In the genomic region with DNA sequence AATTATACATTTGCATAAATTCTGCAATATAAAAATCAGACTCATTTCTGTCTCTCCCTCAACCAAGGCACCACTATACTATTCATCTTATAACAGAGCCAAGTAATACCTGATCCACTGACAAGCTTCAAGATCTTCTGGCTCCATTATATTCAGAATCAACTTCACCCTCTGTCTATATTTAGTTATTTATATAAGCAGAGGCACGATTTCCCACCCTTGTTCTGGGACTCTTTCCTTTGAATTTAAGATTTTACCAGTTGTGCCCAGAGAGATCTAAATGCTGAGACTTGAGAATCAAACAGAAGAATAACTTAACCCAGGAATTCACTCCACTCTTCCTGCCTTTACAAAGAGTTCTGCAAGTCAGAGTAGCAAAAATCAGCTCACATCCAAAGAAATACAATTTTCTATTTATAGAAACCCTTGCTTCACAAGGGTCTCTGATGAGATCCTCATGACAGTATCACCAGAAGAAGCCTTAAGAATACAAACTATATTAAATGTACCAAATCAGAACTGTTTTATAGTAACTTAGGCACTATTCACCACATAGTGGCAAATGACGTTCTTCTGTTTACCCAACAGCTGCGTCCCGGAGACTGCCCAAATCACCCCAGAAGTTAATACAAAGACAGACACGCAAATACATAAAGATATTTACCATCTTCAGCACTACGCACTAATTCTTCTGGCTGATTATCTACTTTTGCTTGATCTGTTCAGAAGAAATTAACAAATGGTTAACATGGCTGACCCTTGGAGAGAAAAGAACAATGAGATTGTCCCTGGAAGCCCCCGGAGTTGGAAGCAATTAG, we compare ENCODE assay signal across 11 cellular contexts. TPM values are rescaled to one million over a fixed set of nuclear protein-coding genes. Genes with fewer than 3 reads are reported as not detected.
DNase-seq lines count a peak whose midpoint lies in the region; ATAC-seq and TF ChIP-seq lines count a peak whose summit lies in the region.
"Had no signal": no experiment of that assay in that cellular context is flagged by ENCODE, and none has a peak within 500 bp of the region (broad histone marks: within the 10 kb centered on the region; RNA-seq: fewer than 3 reads in every experiment).

No MANE protein-coding gene starts in this region.

- peak overlapping the region in 1 of 2 experiments; percentile 34 for H3K18ac ChIP-seq in mesenchymal stem cell (ENCODE audit: low read depth in 1 of 2, low read length in 2 of 2)

- TF ChIP-seq POLR2A in suprapubic skin (IDR thresholded peaks at IDR 0.05), result no peak

- TF ChIP-seq CTCF in suprapubic skin (IDR thresholded peaks at IDR 0.05), result no peak

- H2BK12ac ChIP-seq in mesenchymal stem cell (ENCODE audit: low read length in 2 of 2), result no peak overlapping the region

- no peak overlapping the region for H3K27ac Mint-ChIP-seq in naive thymus-derived CD8-positive, alpha-beta T cell
- H3K27ac Mint-ChIP-seq: activated T-helper 1 cell treated with anti-CD3 and anti-CD28 coated beads, Interleukin-12 subunit alpha, Interleukin-12 subunit beta, Interleukin-2, Interleukin-4 antibody, amounts not matched to agents 30 ng/mL and 10 ng/mL and 1 ng/mL, durations not matched to agents 14 hours and 24 hours and 36 hours had no signal

- ATAC-seq in naive thymus-derived CD8-positive, alpha-beta T cell, result no peak

- no peak overlapping the region for H3K14ac ChIP-seq in mesenchymal stem cell (ENCODE audit: low read length in 2 of 2)

- H2BK15ac ChIP-seq in mesenchymal stem cell (ENCODE audit: low read depth, poor library complexity, severe bottlenecking), result no peak overlapping the region

- DNase-seq in NT2/D1 (ENCODE audit: low read depth, low spot score) (no peak), mesenchymal stem cell (no peak), suprapubic skin (ENCODE audit: low spot score in 2 of 2) (no peak), AG08396 (ENCODE audit: low spot score) (no peak)
- no peak for DNase-seq in naive thymus-derived CD8-positive, alpha-beta T cell
- no peak for DNase-seq in NK-92 treated with Interleukin-12 subunit alpha and Interleukin-12 subunit beta, amount 100 ng/mL, for 24 hours (lab: John Stamatoyannopoulos, UW)
- no peak for DNase-seq in stimulated activated CD4-positive, alpha-beta T cell treated with anti-CD3 and anti-CD28 coated beads, Interleukin-2, amount 100 ng/mL, for 48 hours
- DNase-seq: T-helper 2 cell had no signal

- H4K91ac ChIP-seq in mesenchymal stem cell (ENCODE audit: low read length), result no peak overlapping the region

- peaks cover 2% of the 10 kb centered on the region for H3K79me1 ChIP-seq in mesenchymal stem cell (replicated peaks; ENCODE audit: low read length, poor library complexity, severe bottlenecking)

- no peaks in the 10 kb centered on the region for H3K27me3 ChIP-seq in NT2/D1 (ENCODE audit: insufficient read depth, insufficient read length)
- H3K27me3 ChIP-seq in duodenal mucosa (ENCODE audit: control insufficient read depth in 1 of 2, insufficient read depth in 2 of 2, low read length in 2 of 2), result no peaks in the 10 kb centered on the region
- H3K27me3 ChIP-seq in mesenchymal stem cell (ENCODE audit: control insufficient read depth in 1 of 2, insufficient read depth in 1 of 2, low read length in 2 of 2), result no peaks in the 10 kb centered on the region
- H3K27me3 ChIP-seq in suprapubic skin, result no peaks in the 10 kb centered on the region

- H3K27me3 Mint-ChIP-seq in naive thymus-derived CD8-positive, alpha-beta T cell, result no peaks in the 10 kb centered on the region

- H3K27ac ChIP-seq in duodenal mucosa (ENCODE audit: low read depth, low read length) (peak overlapping the region; percentile 7), mesenchymal stem cell (ENCODE audit: low read length, poor library complexity, severe bottlenecking) (peak overlapping the region; percentile 93), suprapubic skin (peak overlapping the region; percentile 64)

- peak overlapping the region; percentile 93 for H2AK5ac ChIP-seq in mesenchymal stem cell (ENCODE audit: low read length, severe bottlenecking)

- H3K36me3 Mint-ChIP-seq in naive thymus-derived CD8-positive, alpha-beta T cell, result peaks cover 0 to 17% (median 9%) of the 10 kb centered on the region in 3 donors

- H3K4ac ChIP-seq in mesenchymal stem cell (ENCODE audit: low read depth in 1 of 2, low read length in 2 of 2), result no peak overlapping the region

- H3K4me1 ChIP-seq in NT2/D1 (ENCODE audit: insufficient read depth, insufficient read length) (no peaks in the 10 kb centered on the region), duodenal mucosa (ENCODE audit: control insufficient read depth in 1 of 2, insufficient read depth in 2 of 2, low read length in 2 of 2) (no peaks in the 10 kb centered on the region), mesenchymal stem cell (ENCODE audit: control insufficient read depth, insufficient read depth, low read depth, low read length) (peaks cover 3% of the 10 kb centered on the region), suprapubic skin (peaks cover 6% of the 10 kb centered on the region)

- H3K4me3 Mint-ChIP-seq in naive thymus-derived CD8-positive, alpha-beta T cell, result no peak overlapping the region
- H3K4me3 Mint-ChIP-seq: activated T-helper 1 cell treated with anti-CD3 and anti-CD28 coated beads, Interleukin-12 subunit alpha, Interleukin-12 subunit beta, Interleukin-2, Interleukin-4 antibody, amounts not matched to agents 30 ng/mL and 10 ng/mL and 1 ng/mL, durations not matched to agents 14 hours and 24 hours and 36 hours had no signal

- no peaks in the 10 kb centered on the region for H3K36me3 ChIP-seq in NT2/D1 (ENCODE audit: insufficient read depth, insufficient read length, low read length)
- peaks cover 0 to 4% of the 10 kb centered on the region in 2 donors for H3K36me3 ChIP-seq in duodenal mucosa (ENCODE audit: control insufficient read depth in 1 of 2, insufficient read depth in 2 of 2, low read length in 2 of 2)
- H3K36me3 ChIP-seq in mesenchymal stem cell (ENCODE audit: control insufficient read depth in 1 of 2, insufficient read depth in 2 of 2, low read depth in 1 of 2, low read length in 2 of 2), result peaks cover 0 to 9% of the 10 kb centered on the region in 2 experiments
- H3K36me3 ChIP-seq in suprapubic skin, result no peaks in the 10 kb centered on the region

- H4K8ac ChIP-seq in mesenchymal stem cell (ENCODE audit: low read length), result no peak overlapping the region

- H2BK120ac ChIP-seq in mesenchymal stem cell (ENCODE audit: low read depth, low read length), result no peak overlapping the region

- H3K9me3 ChIP-seq in NT2/D1 (ENCODE audit: insufficient read depth, low read length), result no peaks in the 10 kb centered on the region
- H3K9me3 ChIP-seq in duodenal mucosa (ENCODE audit: control insufficient read depth in 1 of 2, low read length in 2 of 2), result no peaks in the 10 kb centered on the region
- no peaks in the 10 kb centered on the region for H3K9me3 ChIP-seq in mesenchymal stem cell (ENCODE audit: control insufficient read depth, low read length)
- no peaks in the 10 kb centered on the region for H3K9me3 ChIP-seq in suprapubic skin

- peak overlapping the region; percentile 88 for H2BK5ac ChIP-seq in mesenchymal stem cell (ENCODE audit: low read depth, low read length, poor library complexity, severe bottlenecking)

- peak overlapping the region; percentile 39 for H2AFZ ChIP-seq in mesenchymal stem cell (ENCODE audit: low read depth, low read length)

- no peaks in the 10 kb centered on the region for H3K9me3 Mint-ChIP-seq in naive thymus-derived CD8-positive, alpha-beta T cell
- H3K9me3 Mint-ChIP-seq: activated T-helper 1 cell treated with anti-CD3 and anti-CD28 coated beads, Interleukin-12 subunit alpha, Interleukin-12 subunit beta, Interleukin-2, Interleukin-4 antibody, amounts not matched to agents 30 ng/mL and 10 ng/mL and 1 ng/mL, durations not matched to agents 14 hours and 24 hours and 36 hours had no signal

- no peak for TF ChIP-seq EP300 in suprapubic skin (IDR thresholded peaks at IDR 0.05)

- H3K9ac ChIP-seq in NT2/D1 (ENCODE audit: insufficient read length, low read depth) (peak overlapping the region; percentile 59), duodenal mucosa (ENCODE audit: low read depth in 1 of 2, low read length in 2 of 2) (peak overlapping the region in 1 of 2 donors; percentile 21), mesenchymal stem cell (ENCODE audit: low read length) (peak overlapping the region; percentile 94)

- peaks cover 0 to under 1% (median 0%) of the 10 kb centered on the region in 4 donors for H3K4me1 Mint-ChIP-seq in naive thymus-derived CD8-positive, alpha-beta T cell

- no peak overlapping the region for H3K23ac ChIP-seq in mesenchymal stem cell (ENCODE audit: low read length in 2 of 2)

- peak overlapping the region; percentile 6 for H3K4me3 ChIP-seq in NT2/D1 (ENCODE audit: insufficient read length, low read depth)
- peak overlapping the region; percentile 0 to 37 for H3K4me3 ChIP-seq in duodenal mucosa (ENCODE audit: low read depth in 1 of 2, low read length in 2 of 2)
- peak overlapping the region in 1 of 2 experiments; percentile 85 for H3K4me3 ChIP-seq in mesenchymal stem cell (ENCODE audit: insufficient read depth in 1 of 2, low read depth in 1 of 2, low read length in 2 of 2)
- peak overlapping the region; percentile 20 for H3K4me3 ChIP-seq in suprapubic skin

- peak overlapping the region; percentile 61 for H3K4me2 ChIP-seq in mesenchymal stem cell (ENCODE audit: low read length, poor library complexity, severe bottlenecking)

- POLR2A ChIA-PET in naive thymus-derived CD8-positive, alpha-beta T cell (lab: Charles Lee), result no interaction called here

- 78% methylated on average over 7 of the region's 7 CpGs for WGBS in mesenchymal stem cell
- 49% methylated on average over 7 of the region's 7 CpGs for WGBS in suprapubic skin

RNA-seq across cellular contexts. Expression of a gene that starts 32.3 kb away (rescaled TPM):
- 0.03 TPM for polyA plus RNA-seq in mesenchymal stem cell (2013, experiment 1 of 2)
- 0.03 TPM for polyA plus RNA-seq in mesenchymal stem cell (2013, experiment 2 of 2)
- 1 to 10 TPM in 1 of 4 donors, under 1 TPM in 2, not detected in 1; 0.72 to 1.8 (median 0.94) TPM for total RNA-seq in suprapubic skin
- under 1 TPM; 0.60 to 0.91 TPM for total RNA-seq in naive thymus-derived CD8-positive, alpha-beta T cell
- not detected for polyA plus RNA-seq in naive thymus-derived CD8-positive, alpha-beta T cell
- total RNA-seq: mononuclear cell had no signal

RNA-seq across cellular contexts. Expression of a gene that starts 53.4 kb away (rescaled TPM):
- 13.1 TPM for polyA plus RNA-seq in mesenchymal stem cell (2013, experiment 1 of 2)
- polyA plus RNA-seq in mesenchymal stem cell (2013, experiment 2 of 2), result 13.7 TPM
- 10 to 100 TPM; 26.1 to 87.1 (median 32.8) TPM for total RNA-seq in suprapubic skin
- total RNA-seq in naive thymus-derived CD8-positive, alpha-beta T cell, result 100 to 1,000 TPM; 116 to 118 TPM
- polyA plus RNA-seq in naive thymus-derived CD8-positive, alpha-beta T cell, result 10 to 100 TPM in 2 of 3 donors, 1 to 10 TPM in 1; 9.5 to 11.6 (median 11.1) TPM

Comparison
In these comparisons a context has a peak if more than half of its experiments do, and no peak if none do; other contexts are left out.
1. H3K27ac ChIP-seq: peak in every context shown above with its lines; median percentile 93 in mesenchymal stem cell; 64 in suprapubic skin; 7 in duodenal mucosa.